In genomic region chr11:3229673-3230630, GRCh38 we compare ENCODE assay signal across 26 cellular contexts. TPM values are rescaled to one million over a fixed set of nuclear protein-coding genes. Genes with fewer than 3 reads are reported as not detected.
A peak's percentile ranks its signal among the peaks of the same experiment; 100 is the strongest.
DNase-seq lines count a peak whose midpoint lies in the region; ATAC-seq and TF ChIP-seq lines count a peak whose summit lies in the region.
"Had no signal": no experiment of that assay in that cellular context is flagged by ENCODE, and none has a peak within 500 bp of the region (broad histone marks: within the 10 kb centered on the region; RNA-seq: fewer than 3 reads in every experiment).

No MANE protein-coding gene starts in this region.

- H3K9me3 ChIP-seq in IMR-90 (ENCODE audit: control insufficient read depth, insufficient read depth, low read length): no peaks in the 10 kb centered on the region
- H3K9me3 ChIP-seq in osteoblast (ENCODE audit: low read depth, low read length): no peaks in the 10 kb centered on the region
- no peaks in the 10 kb centered on the region for H3K9me3 ChIP-seq in HAP-1
- H3K9me3 ChIP-seq: A549, MG63 had no signal

- no peak overlapping the region for H4K5ac ChIP-seq in IMR-90 (ENCODE audit: low read depth, low read length)

- H3K4me3 Mint-ChIP-seq in activated CD8-positive, alpha-beta memory T cell treated with anti-CD3 and anti-CD28 coated beads, Interleukin-2, amount 10 ng/mL, durations not matched to agents 7 days and 5 days: no peak overlapping the region
- H3K4me3 Mint-ChIP-seq: CD4-positive, CD25-positive, alpha-beta regulatory T cell; HFFc6 had no signal

- peak overlapping the region; percentile 58 for H2AFZ ChIP-seq in IMR-90 (replicated peaks; ENCODE audit: low read length, poor library complexity)
- no peak overlapping the region for H2AFZ ChIP-seq in osteoblast (ENCODE audit: low read length)

- H3K14ac ChIP-seq in IMR-90 (replicated peaks; ENCODE audit: low read depth, low read length): no peak overlapping the region

- no peak overlapping the region for H3K4me3 ChIP-seq in IMR-90 (ENCODE audit: insufficient read depth, low read depth, low read length)
- H3K4me3 ChIP-seq in osteoblast (ENCODE audit: insufficient read depth, low read length): no peak overlapping the region
- no peak overlapping the region for H3K4me3 ChIP-seq in HAP-1
- H3K4me3 ChIP-seq: A549, K562, MG63 had no signal

- H3K4ac ChIP-seq in IMR-90 (ENCODE audit: low read depth, low read length): no peak overlapping the region

- H4K91ac ChIP-seq in IMR-90 (ENCODE audit: insufficient read depth, low read depth, low read length): no peak overlapping the region

- 70% methylated on average over 3 of the region's 21 CpGs; no CpG with 5 or more reads in 1 of the 2 experiments for WGBS in IMR-90 (ENCODE audit: extremely low coverage in 2 of 2, insufficient read length in 1 of 2), 2 experiments

- H3K18ac ChIP-seq in IMR-90 (ENCODE audit: low read depth, low read length): no peak overlapping the region

- H3K9me3 Mint-ChIP-seq in activated CD8-positive, alpha-beta memory T cell treated with anti-CD3 and anti-CD28 coated beads, Interleukin-2, amount 10 ng/mL, durations not matched to agents 7 days and 5 days (ENCODE audit: low read depth): no peaks in the 10 kb centered on the region
- H3K9me3 Mint-ChIP-seq: CD4-positive, CD25-positive, alpha-beta regulatory T cell; HFFc6 had no signal

- H3K4me1 ChIP-seq in IMR-90 (ENCODE audit: control insufficient read depth, insufficient read depth, low read length) (no peaks in the 10 kb centered on the region), osteoblast (ENCODE audit: insufficient read depth, low read length) (no peaks in the 10 kb centered on the region), HAP-1 (no peaks in the 10 kb centered on the region)
- H3K4me1 ChIP-seq: A549 had no signal

- no peak overlapping the region for H3K27ac Mint-ChIP-seq in activated CD8-positive, alpha-beta memory T cell treated with anti-CD3 and anti-CD28 coated beads, Interleukin-2, amount 10 ng/mL, durations not matched to agents 7 days and 5 days
- H3K27ac Mint-ChIP-seq: CD4-positive, CD25-positive, alpha-beta regulatory T cell; HFFc6 had no signal

- H3K36me3 ChIP-seq in IMR-90 (ENCODE audit: control insufficient read depth, insufficient read depth, low read length) (no peaks in the 10 kb centered on the region), osteoblast (ENCODE audit: insufficient read depth, low read length) (no peaks in the 10 kb centered on the region), HAP-1 (replicated peaks) (no peaks in the 10 kb centered on the region)
- H3K36me3 ChIP-seq: MG63 had no signal

- DNase-seq in activated CD8-positive, alpha-beta memory T cell treated with anti-CD3 and anti-CD28 coated beads for 24 hours: peak; percentile 49
- DNase-seq in activated CD8-positive, alpha-beta memory T cell treated with anti-CD3 and anti-CD28 coated beads, Interleukin-2, amount 10 ng/mL, durations not matched to agents 7 days and 5 days: no peak
- DNase-seq in AG20443 (ENCODE audit: low spot score): peak; percentile 4
- DNase-seq in IMR-90: no peak
- peak; percentile 73 for DNase-seq in osteoblast (ENCODE audit: insufficient read length, low spot score, missing footprints)
- no peak for DNase-seq in amniotic stem cell (lab: John Stamatoyannopoulos, UW)
- no peak for DNase-seq in COLO829 (ENCODE audit: low spot score)
- no peak for DNase-seq in HAP-1 (ENCODE audit: low spot score in 2 of 2)
- DNase-seq: CD4-positive, CD25-positive, alpha-beta regulatory T cell; DMS153; HFFc6; MG63; NCI-H1417; NCI-H187; NCI-H2107; NCI-H446 treated with DMSO at 0.1 percent for 48 hours; NCI-H526 treated with DMSO at 0.1 percent for 48 hours; OCI-M1; SW 1271 had no signal

- H2BK20ac ChIP-seq in IMR-90 (ENCODE audit: low read depth, low read length): no peak overlapping the region

- H4K20me1 ChIP-seq in IMR-90 (ENCODE audit: insufficient read depth, low read length): no peaks in the 10 kb centered on the region
- no peaks in the 10 kb centered on the region for H4K20me1 ChIP-seq in osteoblast (ENCODE audit: insufficient read depth, low read length)

- intact Hi-C loops in IMR-90 (cut with micrococcal nuclease): no loop called here

- no peaks in the 10 kb centered on the region for H3K36me3 Mint-ChIP-seq in activated CD8-positive, alpha-beta memory T cell treated with anti-CD3 and anti-CD28 coated beads, Interleukin-2, amount 10 ng/mL, durations not matched to agents 7 days and 5 days
- H3K36me3 Mint-ChIP-seq: CD4-positive, CD25-positive, alpha-beta regulatory T cell had no signal

- H3K4me1 Mint-ChIP-seq in activated CD8-positive, alpha-beta memory T cell treated with anti-CD3 and anti-CD28 coated beads, Interleukin-2, amount 10 ng/mL, durations not matched to agents 7 days and 5 days: no peaks in the 10 kb centered on the region
- H3K4me1 Mint-ChIP-seq: CD4-positive, CD25-positive, alpha-beta regulatory T cell had no signal

- H3K79me2 ChIP-seq in osteoblast (ENCODE audit: insufficient read depth, low read length): no peaks in the 10 kb centered on the region

- dilution Hi-C loops in IMR-90 (cut with HindIII; ENCODE audit: low sequenced_read_pairs, unreplicated experiment): no loop called here

- ATAC-seq in activated CD8-positive, alpha-beta memory T cell treated with anti-CD3 and anti-CD28 coated beads, Interleukin-2, amount 10 ng/mL, durations not matched to agents 7 days and 5 days: no peak
- ATAC-seq in IMR-90 (ENCODE audit: low read depth): no peak
- ATAC-seq: A549, K562 had no signal

- no peaks in the 10 kb centered on the region for H3K9me1 ChIP-seq in IMR-90 (ENCODE audit: insufficient read depth, low read length)

- no peak overlapping the region for H4K8ac ChIP-seq in IMR-90 (ENCODE audit: low read depth in 2 of 2, low read length in 2 of 2)

- no peak overlapping the region for H3K9ac ChIP-seq in IMR-90 (ENCODE audit: low read depth, low read length)

- no peak for TF ChIP-seq CTCF in IMR-90 (conservative IDR thresholded peaks at IDR 0.05; ENCODE audit: low read depth, low read length)
- no peak for TF ChIP-seq CTCF in osteoblast (IDR thresholded peaks at IDR 0.05; ENCODE audit: extremely low read depth, low read depth, low read length)

- no peak overlapping the region for H2BK15ac ChIP-seq in IMR-90 (ENCODE audit: low read depth, low read length)

- CTCF ChIA-PET in activated CD8-positive, alpha-beta memory T cell treated with anti-CD3 and anti-CD28 coated beads, Interleukin-2, amount 10 ng/mL, durations not matched to agents 7 days and 5 days (lab: Charles Lee): no interaction called here
- CTCF ChIA-PET in IMR-90 (lab: Yijun Ruan, JAX): no interaction called here

- H3K79me1 ChIP-seq in IMR-90 (ENCODE audit: low read depth in 1 of 2, low read length in 2 of 2): no peaks in the 10 kb centered on the region

- no peak overlapping the region for H2BK5ac ChIP-seq in IMR-90 (ENCODE audit: low read depth, low read length, poor library complexity, severe bottlenecking)

- in situ Hi-C loops in IMR-90 (cut with MboI; ENCODE audit: low sequenced_read_pairs): no loop called here
- in situ Hi-C loops in HAP-1 (cut with MboI; ENCODE audit: low sequenced_read_pairs): no loop called here

- H3K56ac ChIP-seq in IMR-90 (ENCODE audit: extremely low read depth, insufficient read depth, low read length): no peak overlapping the region

- H3K27me3 ChIP-seq in IMR-90 (ENCODE audit: control insufficient read depth, insufficient read depth, low read length) (peaks cover 55% of the 10 kb centered on the region), osteoblast (ENCODE audit: insufficient read depth, low read length) (peaks cover 26% of the 10 kb centered on the region), HAP-1 (ENCODE audit: low read depth) (peaks cover 7% of the 10 kb centered on the region)
- H3K27me3 ChIP-seq: MG63 had no signal

- no peak overlapping the region for H3K23ac ChIP-seq in IMR-90 (ENCODE audit: low read depth, low read length)

- no peak overlapping the region for H2AK5ac ChIP-seq in IMR-90 (ENCODE audit: low read depth, low read length)

- POLR2A ChIA-PET in IMR-90 (lab: Charles Lee; ENCODE audit: unreplicated experiment): interaction anchor here (0.5 to 1.2 kb wide), 2 partner anchors 10 to 14 kb away, joined by 3 to 7 read pairs; no protein-coding TSS in a partner anchor

- BruUV-seq in IMR-90 (replicated peaks; lab: Mats Ljungman, UMichigan): no TSS peak

- H3K4me2 ChIP-seq in IMR-90 (ENCODE audit: low read depth, low read length) (no peak overlapping the region), osteoblast (ENCODE audit: insufficient read depth, low read length) (no peak overlapping the region)
- H3K4me2 ChIP-seq: A549 had no signal

- no peak overlapping the region for H2BK120ac ChIP-seq in IMR-90 (ENCODE audit: low read depth, low read length)

- H3K27me3 Mint-ChIP-seq in activated CD8-positive, alpha-beta memory T cell treated with anti-CD3 and anti-CD28 coated beads, Interleukin-2, amount 10 ng/mL, durations not matched to agents 7 days and 5 days: no peaks in the 10 kb centered on the region
- H3K27me3 Mint-ChIP-seq: CD4-positive, CD25-positive, alpha-beta regulatory T cell had no signal

- peak overlapping the region; percentile 65 for H2AK9ac ChIP-seq in IMR-90 (replicated peaks; ENCODE audit: low read depth, low read length, poor library complexity)

- TF ChIP-seq RAD21 in IMR-90 (IDR thresholded peaks at IDR 0.05; ENCODE audit: low read length): no peak

- no peak for TF ChIP-seq POLR2A in IMR-90 (IDR thresholded peaks at IDR 0.05; ENCODE audit: low read depth, low read length)

- H3K27ac ChIP-seq in IMR-90 (ENCODE audit: insufficient read depth, low read length) (no peak overlapping the region), osteoblast (ENCODE audit: low read depth, low read length) (no peak overlapping the region)
- H3K27ac ChIP-seq: A549 had no signal

RNA-seq across cellular contexts. Expression of gene MRGPRE, which starts 2.3 kb away (rescaled TPM):
- not detected for total RNA-seq in activated CD8-positive, alpha-beta memory T cell treated with anti-CD3 and anti-CD28 coated beads, Interleukin-2, amount 10 ng/mL, durations not matched to agents 7 days and 5 days
- not detected in 2 replicates for total RNA-seq in IMR-90 (2012; rRNA removed)
- not detected in 2 replicates for polyA plus RNA-seq in IMR-90 (2012; rRNA removed)
- polyA plus RNA-seq in IMR-90 (2012; cell fraction: cytosol; rRNA removed): not detected in 2 replicates
- not detected in 2 replicates for polyA plus RNA-seq in IMR-90 (2012; cell fraction: nucleus; rRNA removed; ENCODE audit: low replicate concordance)
- under 0.01 TPM in 1 of 2 replicates, not detected in the other for total RNA-seq in osteoblast
- total RNA-seq: CD4-positive, CD25-positive, alpha-beta regulatory T cell; Daoy; H4; HFFc6; K562; LHCN-M2; SK-MEL-5 had no signal
- polyA plus RNA-seq: A549; BJ; CD4-positive, CD25-positive, alpha-beta regulatory T cell; K562 had no signal

RNA-seq across cellular contexts. Expression of gene MRGPRG, which starts 11.3 kb away (rescaled TPM):
- total RNA-seq in activated CD8-positive, alpha-beta memory T cell treated with anti-CD3 and anti-CD28 coated beads, Interleukin-2, amount 10 ng/mL, durations not matched to agents 7 days and 5 days: not detected
- not detected in 2 replicates for total RNA-seq in IMR-90 (2012; rRNA removed)
- polyA plus RNA-seq in IMR-90 (2012; rRNA removed): not detected in 2 replicates
- polyA plus RNA-seq in IMR-90 (2012; cell fraction: cytosol; rRNA removed): not detected in 2 replicates
- polyA plus RNA-seq in IMR-90 (2012; cell fraction: nucleus; rRNA removed; ENCODE audit: low replicate concordance): not detected in 2 replicates
- total RNA-seq in osteoblast: not detected in 2 replicates
- total RNA-seq: CD4-positive, CD25-positive, alpha-beta regulatory T cell; Daoy; H4; HFFc6; K562; LHCN-M2; SK-MEL-5 had no signal
- polyA plus RNA-seq: A549; BJ; CD4-positive, CD25-positive, alpha-beta regulatory T cell; K562 had no signal

Comparison
In these comparisons a context has a peak if more than half of its experiments do, and no peak if none do; other contexts are left out.
1. DNase-seq: peak in activated CD8-positive, alpha-beta memory T cell treated with anti-CD3 and anti-CD28 coated beads for 24 hours (single experiment), AG20443 (single experiment) and osteoblast (single experiment); none in activated CD8-positive, alpha-beta memory T cell treated with anti-CD3 and anti-CD28 coated beads, Interleukin-2, amount 10 ng/mL, durations not matched to agents 7 days and 5 days (single experiment), IMR-90 (single experiment), amniotic stem cell (single experiment), COLO829 (single experiment) and HAP-1 (0 of 2).